In genomic region chr7:1537631-1538412, GRCh38 we compare ENCODE assay signal across 8 cellular contexts. TPM values are rescaled to one million over a fixed set of nuclear protein-coding genes. Genes with fewer than 3 reads are reported as not detected.
A peak's percentile ranks its signal among the peaks of the same experiment; 100 is the strongest.
DNase-seq lines count a peak whose midpoint lies in the region; ATAC-seq and TF ChIP-seq lines count a peak whose summit lies in the region.

No MANE protein-coding gene starts in this region.

- H3K27me3 ChIP-seq in left ventricle myocardium inferior (ENCODE audit: low read depth) (no peaks in the 10 kb centered on the region), psoas muscle (ENCODE audit: insufficient read depth in 3 of 3, low read length in 2 of 3) (no peaks in the 10 kb centered on the region)

- no peak overlapping the region for H3K27ac Mint-ChIP-seq in activated CD8-positive, alpha-beta memory T cell treated with anti-CD3 and anti-CD28 coated beads, Interleukin-2, amount 10 ng/mL, durations not matched to agents 7 days and 5 days

- H3K27ac ChIP-seq in angular gyrus (ENCODE audit: low read depth, low read length) (peak overlapping the region; percentile 96), left ventricle myocardium inferior (replicated peaks) (peak overlapping the region; percentile 99), psoas muscle (peak overlapping the region; percentile 99)

- DNase-seq in activated CD8-positive, alpha-beta memory T cell treated with anti-CD3 and anti-CD28 coated beads, Interleukin-2, amount 50 U/mL, for 4 hours: peak; percentile 15
- no peak for DNase-seq in activated CD8-positive, alpha-beta memory T cell treated with anti-CD3 and anti-CD28 coated beads, Interleukin-2, amount 10 ng/mL, durations not matched to agents 7 days and 5 days
- DNase-seq in left ventricle myocardium inferior (peak; percentile 93), psoas muscle (peak; percentile 90 to 93), D341Med (ENCODE audit: low spot score) (no peak)
- DNase-seq in activated CD4-positive, alpha-beta T cell treated with anti-CD3 and anti-CD28 coated beads, Interleukin-2, amount 50 U/mL, for 48 hours: no peak

- no peaks in the 10 kb centered on the region for H3K9me3 Mint-ChIP-seq in activated CD8-positive, alpha-beta memory T cell treated with anti-CD3 and anti-CD28 coated beads, Interleukin-2, amount 10 ng/mL, durations not matched to agents 7 days and 5 days (ENCODE audit: low read depth)

- no peaks in the 10 kb centered on the region for H3K27me3 Mint-ChIP-seq in activated CD8-positive, alpha-beta memory T cell treated with anti-CD3 and anti-CD28 coated beads, Interleukin-2, amount 10 ng/mL, durations not matched to agents 7 days and 5 days

- H3K36me3 ChIP-seq in left ventricle myocardium inferior: peaks cover 38% of the 10 kb centered on the region
- peaks cover 0 to 45% of the 10 kb centered on the region in 2 donors for H3K36me3 ChIP-seq in psoas muscle (ENCODE audit: insufficient read depth in 1 of 2, low read depth in 1 of 2)

- peak overlapping the region; percentile 72 for H3K4me3 ChIP-seq in left ventricle myocardium inferior
- peak overlapping the region; percentile 70 for H3K4me3 ChIP-seq in psoas muscle

- H3K36me3 Mint-ChIP-seq in activated CD8-positive, alpha-beta memory T cell treated with anti-CD3 and anti-CD28 coated beads, Interleukin-2, amount 10 ng/mL, durations not matched to agents 7 days and 5 days: peaks cover 11% of the 10 kb centered on the region

- ATAC-seq in activated CD8-positive, alpha-beta memory T cell treated with anti-CD3 and anti-CD28 coated beads, Interleukin-2, amount 10 ng/mL, durations not matched to agents 7 days and 5 days: no peak
- ATAC-seq in psoas muscle (peak in 3 of 4 donors; percentile 12 to 27 (median 14)), GM18517 (IDR thresholded peaks at IDR 0.05; ENCODE audit: unreplicated experiment) (no peak)

- WGBS in psoas muscle, 3 donors: 20 to 21% (median 20%) methylated on average over 47 to 50 of the region's 50 CpGs

- H3K4me3 Mint-ChIP-seq in activated CD8-positive, alpha-beta memory T cell treated with anti-CD3 and anti-CD28 coated beads, Interleukin-2, amount 10 ng/mL, durations not matched to agents 7 days and 5 days: no peak overlapping the region

- CTCF ChIA-PET in activated CD8-positive, alpha-beta memory T cell treated with anti-CD3 and anti-CD28 coated beads, Interleukin-2, amount 10 ng/mL, durations not matched to agents 7 days and 5 days (lab: Charles Lee): no interaction called here

- intact Hi-C loops in left ventricle myocardium inferior (cut with micrococcal nuclease): no loop called here
- intact Hi-C loops in psoas muscle (cut with DNase I): no loop called here

- H3K4me1 Mint-ChIP-seq in activated CD8-positive, alpha-beta memory T cell treated with anti-CD3 and anti-CD28 coated beads, Interleukin-2, amount 10 ng/mL, durations not matched to agents 7 days and 5 days: peaks cover 19% of the 10 kb centered on the region

- H3K4me1 ChIP-seq in left ventricle myocardium inferior (peaks cover 74% of the 10 kb centered on the region), psoas muscle (peaks cover 57% of the 10 kb centered on the region)

- TF ChIP-seq CTCF in left ventricle myocardium inferior (IDR thresholded peaks at IDR 0.05; ENCODE audit: borderline replicate concordance) (no peak), psoas muscle (IDR thresholded peaks at IDR 0.05) (no peak)

- H3K9me3 ChIP-seq in left ventricle myocardium inferior (replicated peaks) (no peaks in the 10 kb centered on the region), psoas muscle (no peaks in the 10 kb centered on the region)

RNA-seq across cellular contexts. Expression of gene MAFK, which starts 7.3 kb away (rescaled TPM):
- total RNA-seq in activated CD8-positive, alpha-beta memory T cell treated with anti-CD3 and anti-CD28 coated beads, Interleukin-2, amount 10 ng/mL, durations not matched to agents 7 days and 5 days: 10 to 100 TPM; 22.4 to 22.9 TPM
- total RNA-seq in left ventricle myocardium inferior (76.5 TPM), psoas muscle (100 to 1,000 TPM in 1 of 4 donors, 10 to 100 TPM in 3; 59.1 to 103 (median 77.5) TPM)
- polyA plus RNA-seq in psoas muscle: 100 to 1,000 TPM in 1 of 3 donors, 10 to 100 TPM in 2; 36.7 to 138 (median 62.9) TPM

RNA-seq across cellular contexts. Expression of gene TMEM184A, which starts 18.2 kb away (rescaled TPM):
- total RNA-seq in activated CD8-positive, alpha-beta memory T cell treated with anti-CD3 and anti-CD28 coated beads, Interleukin-2, amount 10 ng/mL, durations not matched to agents 7 days and 5 days: not detected
- total RNA-seq in left ventricle myocardium inferior (0.36 TPM), psoas muscle (1 to 10 TPM; 2.8 to 6.0 (median 2.9) TPM)
- polyA plus RNA-seq in psoas muscle: 1 to 10 TPM in 2 of 3 donors, under 1 TPM in 1; 0.40 to 1.4 (median 1.1) TPM

RNA-seq across cellular contexts. Expression of gene PSMG3, which starts 32.0 kb away (rescaled TPM):
- 10 to 100 TPM; 37.2 to 37.9 TPM for total RNA-seq in activated CD8-positive, alpha-beta memory T cell treated with anti-CD3 and anti-CD28 coated beads, Interleukin-2, amount 10 ng/mL, durations not matched to agents 7 days and 5 days
- total RNA-seq in left ventricle myocardium inferior: 11.2 TPM
- 10 to 100 TPM; 11.8 to 18.2 (median 14.6) TPM for total RNA-seq in psoas muscle
- 10 to 100 TPM; 33.4 to 59.1 (median 54.1) TPM for polyA plus RNA-seq in psoas muscle

RNA-seq across cellular contexts. Expression of gene INTS1, which starts 33.6 kb away (rescaled TPM):
- total RNA-seq in activated CD8-positive, alpha-beta memory T cell treated with anti-CD3 and anti-CD28 coated beads, Interleukin-2, amount 10 ng/mL, durations not matched to agents 7 days and 5 days: 100 to 1,000 TPM in 1 of 2 experiments, 10 to 100 TPM in 1; 97.5 to 102 TPM
- total RNA-seq in left ventricle myocardium inferior (29.9 TPM), psoas muscle (10 to 100 TPM; 61.3 to 77.6 (median 68.9) TPM)
- 10 to 100 TPM; 38.8 to 70.7 (median 44.0) TPM for polyA plus RNA-seq in psoas muscle

Comparison
In these comparisons a context has a peak if more than half of its experiments do, and no peak if none do; other contexts are left out.
1. DNase-seq: peak in activated CD8-positive, alpha-beta memory T cell treated with anti-CD3 and anti-CD28 coated beads, Interleukin-2, amount 50 U/mL, for 4 hours (single experiment), left ventricle myocardium inferior (single experiment) and psoas muscle (2 of 2); none in activated CD8-positive, alpha-beta memory T cell treated with anti-CD3 and anti-CD28 coated beads, Interleukin-2, amount 10 ng/mL, durations not matched to agents 7 days and 5 days (single experiment), D341Med (single experiment) and activated CD4-positive, alpha-beta T cell treated with anti-CD3 and anti-CD28 coated beads, Interleukin-2, amount 50 U/mL, for 48 hours (0 of 2).
2. ATAC-seq: peak in psoas muscle (3 of 4); none in activated CD8-positive, alpha-beta memory T cell treated with anti-CD3 and anti-CD28 coated beads, Interleukin-2, amount 10 ng/mL, durations not matched to agents 7 days and 5 days (single experiment) and GM18517 (single experiment).
3. Peak in every context shown above with its lines, with median percentiles within 50 percentile points of each other: H3K27ac ChIP-seq.